ENCODE assay signal across 24 cellular contexts in the genomic region with DNA sequence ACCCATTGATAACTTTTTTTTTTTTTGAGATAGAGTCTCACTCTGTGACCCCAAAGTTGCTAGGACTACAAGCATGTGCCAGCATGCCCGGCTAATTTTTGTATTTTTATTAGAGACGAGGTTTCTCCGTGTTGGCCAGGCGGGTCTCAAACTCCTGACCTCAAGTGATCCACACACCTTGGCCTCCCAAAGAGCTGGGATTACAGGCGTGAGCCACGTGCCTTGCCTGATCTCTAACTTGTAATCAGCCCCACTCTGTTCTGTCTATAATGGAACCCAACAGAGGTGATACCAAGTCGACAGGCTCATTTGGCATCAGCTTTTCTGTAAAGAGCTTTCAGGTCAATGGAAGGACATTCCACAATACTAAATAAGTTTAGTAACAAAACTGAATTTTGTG.
DNase-seq lines count a peak whose midpoint lies in the region; ATAC-seq, FAIRE-seq and TF ChIP-seq lines count a peak whose summit lies in the region.
"Had no signal": no experiment of that assay in that cellular context is flagged by ENCODE, and none has a peak within 500 bp of the region (broad histone marks: within the 10 kb centered on the region; RNA-seq: fewer than 3 reads in every experiment).

No MANE protein-coding gene starts in this region.

- TF ChIP-seq CTCF in K562 (IDR thresholded peaks at IDR 0.05 in 2 of 3, conservative IDR thresholded peaks at IDR 0.05 in 1 of 3; ENCODE audit: insufficient read depth in 2 of 3, low read depth in 1 of 3, low read length in 3 of 3) (no peak), progenitor cell of endocrine pancreas (IDR thresholded peaks at IDR 0.05; ENCODE audit: unreplicated experiment) (no peak)

- TF ChIP-seq POLR2A in K562 (conservative IDR thresholded peaks at IDR 0.05): no peak

- H3K9ac ChIP-seq in NT2/D1 (ENCODE audit: insufficient read length, low read depth) (peak overlapping the region; percentile 58), K562 (ENCODE audit: insufficient read depth in 1 of 2, low read depth in 2 of 2, low read length in 2 of 2) (peak overlapping the region in 1 of 2 experiments; percentile 97; a peak in 2 of 4 replicates)
- H3K9ac ChIP-seq: KMS-11 had no signal

- H3K27me3 ChIP-seq in NT2/D1 (ENCODE audit: insufficient read depth, insufficient read length) (no peaks in the 10 kb centered on the region), K562 (ENCODE audit: control insufficient read depth in 2 of 2, insufficient read depth in 2 of 2, low read length in 2 of 2) (no peaks in the 10 kb centered on the region)
- H3K27me3 ChIP-seq: tibial artery had no signal

- in situ Hi-C loops in K562 (cut with MboI): loop anchor here (25.0 kb wide), 1 partner anchor 376 kb away; no protein-coding TSS in a partner anchor

- H3K79me2 ChIP-seq in K562 (ENCODE audit: control insufficient read depth, insufficient read depth, low read length): peaks cover 56% of the 10 kb centered on the region

- intact Hi-C loops in activated CD4-positive, alpha-beta T cell treated with anti-CD3 and anti-CD28 coated beads, Interleukin-2, amount 10 ng/mL, durations not matched to agents 24 days and 14 days (cut with micrococcal nuclease): loop anchor here (5.0 kb wide), 1 partner anchor 351 kb away; a partner anchor contains a TSS
- intact Hi-C loops in K562 (cut with micrococcal nuclease): no loop called here

- peaks cover 2% of the 10 kb centered on the region for H3K36me3 Mint-ChIP-seq in activated CD4-positive, alpha-beta T cell treated with anti-CD3 and anti-CD28 coated beads, Interleukin-2, amount 10 ng/mL, durations not matched to agents 24 days and 14 days (ENCODE audit: low read depth)
- H3K36me3 Mint-ChIP-seq in progenitor cell of endocrine pancreas (ENCODE audit: insufficient read depth): no peaks in the 10 kb centered on the region

- H3K4me2 ChIP-seq in K562 (ENCODE audit: insufficient read depth, low read length): peak overlapping the region; percentile 96
- H3K4me2 ChIP-seq: KMS-11 had no signal

- no peaks in the 10 kb centered on the region for H4K20me1 ChIP-seq in K562 (replicated peaks; ENCODE audit: control insufficient read depth, insufficient read depth, low read length)

- H3K4me3 ChIP-seq in NT2/D1 (ENCODE audit: insufficient read length, low read depth) (no peak overlapping the region), K562 (peak overlapping the region; percentile 53; the same call in 1 of the 2 replicates)
- H3K4me3 ChIP-seq: dorsolateral prefrontal cortex, lung, prostate gland, tibial artery had no signal

- no peak for TF ChIP-seq EP300 in K562 (IDR thresholded peaks at IDR 0.05; ENCODE audit: low read length)

- ATAC-seq in K562: no peak
- ATAC-seq: activated naive CD4-positive, alpha-beta T cell treated with anti-CD3 and anti-CD28 coated beads, Interleukin-2, amount 50 U/mL, for 72 hours; CD8-positive, alpha-beta T cell; stimulated activated naive CD8-positive, alpha-beta T cell treated with anti-CD3 and anti-CD28 coated beads, Interleukin-15, amount 100 ng/mL, for 72 hours had no signal

- BruUV-seq in K562 (replicated peaks; lab: Mats Ljungman, UMichigan): no TSS peak

- peaks cover 49% of the 10 kb centered on the region for H3K4me1 Mint-ChIP-seq in activated CD4-positive, alpha-beta T cell treated with anti-CD3 and anti-CD28 coated beads, Interleukin-2, amount 10 ng/mL, durations not matched to agents 24 days and 14 days
- H3K4me1 Mint-ChIP-seq in progenitor cell of endocrine pancreas (ENCODE audit: low read depth): peaks cover 38% of the 10 kb centered on the region

- H3K9me1 ChIP-seq in K562 (ENCODE audit: control insufficient read depth, insufficient read depth, low read length): no peaks in the 10 kb centered on the region

- H3K9me3 ChIP-seq in NT2/D1 (ENCODE audit: insufficient read depth, low read length) (no peaks in the 10 kb centered on the region), K562 (replicated peaks; ENCODE audit: control insufficient read depth, insufficient read depth, low read depth, low read length) (no peaks in the 10 kb centered on the region)
- H3K9me3 ChIP-seq: neutrophil, prostate gland, tibial artery had no signal

- no peaks in the 10 kb centered on the region for H3K27me3 Mint-ChIP-seq in activated CD4-positive, alpha-beta T cell treated with anti-CD3 and anti-CD28 coated beads, Interleukin-2, amount 10 ng/mL, durations not matched to agents 24 days and 14 days
- H3K27me3 Mint-ChIP-seq in progenitor cell of endocrine pancreas: no peaks in the 10 kb centered on the region
- H3K27me3 Mint-ChIP-seq: activated B cell treated with CpG ODN at 0.5 μM for 24 hours; stimulated activated naive CD8-positive, alpha-beta T cell treated with anti-CD3 and anti-CD28 coated beads, Interleukin-15, amount 100 ng/mL, for 72 hours had no signal

- H3K9me3 Mint-ChIP-seq in activated CD4-positive, alpha-beta T cell treated with anti-CD3 and anti-CD28 coated beads, Interleukin-2, amount 10 ng/mL, durations not matched to agents 24 days and 14 days: no peaks in the 10 kb centered on the region
- no peaks in the 10 kb centered on the region for H3K9me3 Mint-ChIP-seq in progenitor cell of endocrine pancreas (ENCODE audit: low read depth)
- H3K9me3 Mint-ChIP-seq: activated naive CD4-positive, alpha-beta T cell treated with anti-CD3 and anti-CD28 coated beads, Interleukin-2, amount 50 U/mL, for 72 hours; CD8-positive, alpha-beta T cell; stimulated activated naive CD8-positive, alpha-beta T cell treated with anti-CD3 and anti-CD28 coated beads, Interleukin-15, amount 100 ng/mL, for 72 hours had no signal

- H3K4me1 ChIP-seq in NT2/D1 (ENCODE audit: insufficient read depth, insufficient read length) (no peaks in the 10 kb centered on the region), K562 (replicated peaks in 1 of 2; ENCODE audit: control insufficient read depth in 2 of 2, insufficient read depth in 2 of 2, low read length in 2 of 2) (peaks cover 5 to 27% of the 10 kb centered on the region in 2 experiments)
- H3K4me1 ChIP-seq: prostate gland had no signal

- FAIRE-seq in K562 (lab: Jason Lieb, UNC): no peak

- no peaks in the 10 kb centered on the region for H3K36me3 ChIP-seq in NT2/D1 (ENCODE audit: insufficient read depth, insufficient read length, low read length)
- peaks cover 28% of the 10 kb centered on the region; the same call in 2 of the 3 replicates for H3K36me3 ChIP-seq in K562 (ENCODE audit: control insufficient read depth, insufficient read depth, low read length)
- H3K36me3 ChIP-seq: prostate gland, tibial artery had no signal

- no peak for TF ChIP-seq RAD21 in K562 (CRISPR knock-in tag; conservative IDR thresholded peaks at IDR 0.05 in 1 of 2, IDR thresholded peaks at IDR 0.05 in 1 of 2)

- H3K4me3 Mint-ChIP-seq in activated CD4-positive, alpha-beta T cell treated with anti-CD3 and anti-CD28 coated beads, Interleukin-2, amount 10 ng/mL, durations not matched to agents 24 days and 14 days: no peak overlapping the region
- H3K4me3 Mint-ChIP-seq in progenitor cell of endocrine pancreas (ENCODE audit: low read depth): no peak overlapping the region
- H3K4me3 Mint-ChIP-seq: activated B cell treated with CpG ODN at 0.5 μM for 24 hours; CD8-positive, alpha-beta T cell had no signal

- 61% methylated on average over 7 of the region's 7 CpGs for WGBS in K562 (ENCODE audit: insufficient coverage, low coverage, missing lambda C conversion rate)

- CTCF ChIA-PET in K562 (lab: Yijun Ruan, JAX; ENCODE audit: low intra/inter-chr PET ratio): no interaction called here

- POLR2A ChIA-PET in K562 (lab: Yijun Ruan, JAX): interaction anchor here (0.7 to 18.6 kb wide), 13 partner anchors 12 to 155 kb away, joined by 3 to 323 read pairs (median 30); a partner anchor contains a TSS

- DNase-seq in activated CD4-positive, alpha-beta T cell treated with anti-CD3 and anti-CD28 coated beads, Interleukin-2, amount 10 ng/mL, durations not matched to agents 24 days and 14 days: peak; percentile 57
- no peak for DNase-seq in activated CD4-positive, alpha-beta T cell treated with anti-CD3 and anti-CD28 coated beads, Interleukin-2, amount 50 U/mL, for 4 hours
- DNase-seq in NT2/D1 (ENCODE audit: low read depth, low spot score) (no peak), K562 (ENCODE audit: extremely low read depth in 1 of 4, low spot score in 3 of 4) (no peak), progenitor cell of endocrine pancreas (ENCODE audit: low spot score, unreplicated experiment) (no peak), LoVo (ENCODE audit: low spot score) (no peak), SKM-1 (lab: John Stamatoyannopoulos, UW; ENCODE audit: unreplicated experiment) (no peak), EL (no peak)
- DNase-seq: activated B cell treated with CpG ODN at 0.5 μM for 24 hours; activated CD8-positive, alpha-beta memory T cell treated with anti-CD3 and anti-CD28 coated beads for 24 hours; activated T-cell treated with anti-CD3 and anti-CD28 coated beads, Interleukin-2, amount 50 U/mL, for 48 hours; CD8-positive, alpha-beta T cell; dorsolateral prefrontal cortex; NCI-H1694; NCI-H2171 treated with DMSO at 0.1 percent for 48 hours; NCI-H69; stimulated activated CD4-positive, alpha-beta T cell treated with anti-CD3 and anti-CD28 coated beads, Interleukin-15, amount 100 ng/mL, for 24 hours; stimulated activated naive CD8-positive, alpha-beta T cell treated with anti-CD3 and anti-CD28 coated beads, Interleukin-15, amount 100 ng/mL, for 72 hours; tibial artery had no signal

- peak overlapping the region; percentile 99 for H3K27ac ChIP-seq in K562 (ENCODE audit: extremely low read depth, low read depth, low read length)
- H3K27ac ChIP-seq: dorsolateral prefrontal cortex, KMS-11, neutrophil, prostate gland, tibial artery had no signal

- H2AFZ ChIP-seq in K562 (ENCODE audit: low read depth, low read length): no peak overlapping the region

- H3K27ac Mint-ChIP-seq in activated CD4-positive, alpha-beta T cell treated with anti-CD3 and anti-CD28 coated beads, Interleukin-2, amount 10 ng/mL, durations not matched to agents 24 days and 14 days: peak overlapping the region; percentile 56
- peak overlapping the region; percentile 81 for H3K27ac Mint-ChIP-seq in progenitor cell of endocrine pancreas
- H3K27ac Mint-ChIP-seq: CD8-positive, alpha-beta T cell; stimulated activated naive CD8-positive, alpha-beta T cell treated with anti-CD3 and anti-CD28 coated beads, Interleukin-15, amount 100 ng/mL, for 72 hours had no signal

TF ChIP-seq in K562, 482 proteins besides CTCF, POLR2A, EP300 and RAD21 (continues in another document):
- TF ChIP-seq L3MBTL2 (IDR thresholded peaks at IDR 0.05) (peak; percentile 72; the same call in 1 of the 2 replicates), LARP7 (IDR thresholded peaks at IDR 0.05) (no peak), ZEB2 (IDR thresholded peaks at IDR 0.05) (no peak)
